In genomic region chr2:217207387-217208010, GRCh38 we compare ENCODE assay signal across 24 cellular contexts.
DNase-seq lines count a peak whose midpoint lies in the region; ATAC-seq, FAIRE-seq and TF ChIP-seq lines count a peak whose summit lies in the region.
"Had no signal": no experiment of that assay in that cellular context is flagged by ENCODE, and none has a peak within 500 bp of the region (broad histone marks: within the 10 kb centered on the region; RNA-seq: fewer than 3 reads in every experiment).

No MANE protein-coding gene starts in this region.

- no peak for TF ChIP-seq CTCF in WTC11 (IDR thresholded peaks at IDR 0.05)
- TF ChIP-seq CTCF in psoas muscle (IDR thresholded peaks at IDR 0.05): no peak
- no peak for TF ChIP-seq CTCF in natural killer cell (IDR thresholded peaks at IDR 0.05)

- H3K79me1 ChIP-seq in mesenchymal stem cell (replicated peaks; ENCODE audit: low read length, poor library complexity, severe bottlenecking): no peaks in the 10 kb centered on the region

- no peak for ATAC-seq in WTC11
- peak in 3 of 4 donors; percentile 55 to 70 (median 59) for ATAC-seq in psoas muscle
- ATAC-seq in natural killer cell: no peak
- ATAC-seq in HG02610 (IDR thresholded peaks at IDR 0.05; ENCODE audit: unreplicated experiment): no peak
- ATAC-seq: HCT116, T-cell had no signal

- POLR2A ChIA-PET in WTC11 (lab: Charles Lee): no interaction called here
- POLR2A ChIA-PET in activated CD4-positive, alpha-beta memory T cell treated with anti-CD3 and anti-CD28 coated beads, Interleukin-2, amount 10 ng/mL, durations not matched to agents 7 days and 5 days (lab: Charles Lee): no interaction called here

- CTCF ChIA-PET in WTC11 (lab: Charles Lee): interaction anchor here (0.6 to 1.3 kb wide), 3 partner anchors 41 to 512 kb away, joined by 3 to 5 read pairs (median 3); partner anchors contain the start of gene IGFBP5
- CTCF ChIA-PET in activated CD4-positive, alpha-beta memory T cell treated with anti-CD3 and anti-CD28 coated beads, Interleukin-2, amount 10 ng/mL, durations not matched to agents 7 days and 5 days (lab: Charles Lee): no interaction called here

- in situ Hi-C loops in HAP-1 (cut with MboI; ENCODE audit: low sequenced_read_pairs): no loop called here

- H3K9me3 Mint-ChIP-seq in WTC11 (peaks cover 33% of the 10 kb centered on the region), natural killer cell (no peaks in the 10 kb centered on the region)
- no peaks in the 10 kb centered on the region for H3K9me3 Mint-ChIP-seq in activated CD4-positive, alpha-beta memory T cell treated with anti-CD3 and anti-CD28 coated beads, Interleukin-2, amount 10 ng/mL, durations not matched to agents 7 days and 5 days

- WGBS in mesenchymal stem cell: 98% methylated on average over 15 of the region's 15 CpGs
- 41 to 69% (median 47%) methylated on average over 15 of the region's 15 CpGs for WGBS in psoas muscle, 3 donors

- H4K8ac ChIP-seq in mesenchymal stem cell (ENCODE audit: low read length): no peak overlapping the region

- no peak overlapping the region for H3K27ac ChIP-seq in mesenchymal stem cell (ENCODE audit: low read length, poor library complexity, severe bottlenecking)
- peak overlapping the region; percentile 24 for H3K27ac ChIP-seq in psoas muscle
- H3K27ac ChIP-seq: KMS-11 had no signal

- intact Hi-C loops in psoas muscle (cut with DNase I) (no loop called here), natural killer cell (cut with micrococcal nuclease) (no loop called here)

- H2AFZ ChIP-seq in mesenchymal stem cell (ENCODE audit: low read depth, low read length): no peak overlapping the region

- no peak overlapping the region for H2BK120ac ChIP-seq in mesenchymal stem cell (ENCODE audit: low read depth, low read length)

- H3K14ac ChIP-seq in mesenchymal stem cell (ENCODE audit: low read length in 2 of 2): no peak overlapping the region

- H3K4ac ChIP-seq in mesenchymal stem cell (ENCODE audit: low read depth in 1 of 2, low read length in 2 of 2): no peak overlapping the region

- H3K27me3 Mint-ChIP-seq in WTC11 (ENCODE audit: low read depth) (no peaks in the 10 kb centered on the region; the same call in 1 of the 2 replicates), natural killer cell (ENCODE audit: low read depth in 2 of 2) (peaks cover 29 to 44% of the 10 kb centered on the region in 2 donors)
- peaks cover 22% of the 10 kb centered on the region for H3K27me3 Mint-ChIP-seq in activated CD4-positive, alpha-beta memory T cell treated with anti-CD3 and anti-CD28 coated beads, Interleukin-2, amount 10 ng/mL, durations not matched to agents 7 days and 5 days

- H3K36me3 Mint-ChIP-seq in WTC11 (peaks cover 17% of the 10 kb centered on the region), natural killer cell (peaks cover 10% of the 10 kb centered on the region)
- no peaks in the 10 kb centered on the region for H3K36me3 Mint-ChIP-seq in activated CD4-positive, alpha-beta memory T cell treated with anti-CD3 and anti-CD28 coated beads, Interleukin-2, amount 10 ng/mL, durations not matched to agents 7 days and 5 days (ENCODE audit: low read depth)
- H3K36me3 Mint-ChIP-seq: T-cell had no signal

- no peak overlapping the region for H2BK15ac ChIP-seq in mesenchymal stem cell (ENCODE audit: low read depth, poor library complexity, severe bottlenecking)

- H3K4me3 Mint-ChIP-seq in WTC11: no peak overlapping the region
- H3K4me3 Mint-ChIP-seq in natural killer cell: no peak overlapping the region
- no peak overlapping the region for H3K4me3 Mint-ChIP-seq in activated CD4-positive, alpha-beta memory T cell treated with anti-CD3 and anti-CD28 coated beads, Interleukin-2, amount 10 ng/mL, durations not matched to agents 7 days and 5 days
- H3K4me3 Mint-ChIP-seq: T-cell had no signal

- H3K23ac ChIP-seq in mesenchymal stem cell (ENCODE audit: low read length in 2 of 2): no peak overlapping the region

- FAIRE-seq in HTR-8/SVneo (lab: Jason Lieb, UNC): peak; percentile 9

- H3K9me3 ChIP-seq in mesenchymal stem cell (ENCODE audit: control insufficient read depth, low read length) (peaks cover 8% of the 10 kb centered on the region), psoas muscle (no peaks in the 10 kb centered on the region), HAP-1 (no peaks in the 10 kb centered on the region; the same call in none of the 2 replicates)
- H3K9me3 ChIP-seq: MG63, SK-N-SH had no signal

- no peak overlapping the region for H2AK5ac ChIP-seq in mesenchymal stem cell (ENCODE audit: low read length, severe bottlenecking)

- no peak overlapping the region for H3K18ac ChIP-seq in mesenchymal stem cell (ENCODE audit: low read depth in 1 of 2, low read length in 2 of 2)

- H3K36me3 ChIP-seq in mesenchymal stem cell (ENCODE audit: control insufficient read depth in 1 of 2, insufficient read depth in 2 of 2, low read depth in 1 of 2, low read length in 2 of 2): no peaks in the 10 kb centered on the region
- no peaks in the 10 kb centered on the region for H3K36me3 ChIP-seq in psoas muscle (ENCODE audit: insufficient read depth in 1 of 2, low read depth in 1 of 2)
- H3K36me3 ChIP-seq in HAP-1 (replicated peaks): no peaks in the 10 kb centered on the region
- H3K36me3 ChIP-seq: MG63 had no signal

- H4K91ac ChIP-seq in mesenchymal stem cell (ENCODE audit: low read length): peak overlapping the region; percentile 4

- H3K27me3 ChIP-seq in mesenchymal stem cell (ENCODE audit: control insufficient read depth in 1 of 2, insufficient read depth in 1 of 2, low read length in 2 of 2): no peaks in the 10 kb centered on the region
- no peaks in the 10 kb centered on the region for H3K27me3 ChIP-seq in psoas muscle (ENCODE audit: insufficient read depth in 3 of 3, low read length in 2 of 3)
- H3K27me3 ChIP-seq in HAP-1 (ENCODE audit: low read depth): no peaks in the 10 kb centered on the region
- H3K27me3 ChIP-seq: MG63 had no signal

- no peak overlapping the region for H3K4me3 ChIP-seq in mesenchymal stem cell (ENCODE audit: insufficient read depth in 1 of 2, low read depth in 1 of 2, low read length in 2 of 2)
- H3K4me3 ChIP-seq in psoas muscle: no peak overlapping the region
- H3K4me3 ChIP-seq in HAP-1: no peak overlapping the region
- H3K4me3 ChIP-seq: MG63 had no signal

- H3K4me1 Mint-ChIP-seq in WTC11 (peaks cover 50% of the 10 kb centered on the region), natural killer cell (no peaks in the 10 kb centered on the region)
- no peaks in the 10 kb centered on the region for H3K4me1 Mint-ChIP-seq in activated CD4-positive, alpha-beta memory T cell treated with anti-CD3 and anti-CD28 coated beads, Interleukin-2, amount 10 ng/mL, durations not matched to agents 7 days and 5 days
- H3K4me1 Mint-ChIP-seq: T-cell had no signal

- H3K9ac ChIP-seq in mesenchymal stem cell (ENCODE audit: low read length): no peak overlapping the region
- H3K9ac ChIP-seq: KMS-11, SK-N-SH had no signal

- H3K4me1 ChIP-seq in mesenchymal stem cell (ENCODE audit: control insufficient read depth, insufficient read depth, low read depth, low read length) (no peaks in the 10 kb centered on the region), psoas muscle (peaks cover 15% of the 10 kb centered on the region), HAP-1 (peaks cover 24% of the 10 kb centered on the region)

- no peak overlapping the region for H2BK5ac ChIP-seq in mesenchymal stem cell (ENCODE audit: low read depth, low read length, poor library complexity, severe bottlenecking)

- DNase-seq in HTR-8/SVneo (ENCODE audit: insufficient read length, low spot score) (no peak), WTC11 (ENCODE audit: low spot score) (peak; percentile 14), mesenchymal stem cell (no peak), psoas muscle (no peak), natural killer cell (no peak), HAP-1 (ENCODE audit: low spot score in 2 of 2) (no peak)
- no peak for DNase-seq in activated CD4-positive, alpha-beta memory T cell treated with anti-CD3 and anti-CD28 coated beads, Interleukin-2, amount 10 ng/mL, durations not matched to agents 7 days and 5 days
- DNase-seq: COR-L47; GDM1; MG63; NCI-H1048; NCI-H1436 treated with DMSO at 0.1 percent for 48 hours; NCI-H2081; NCI-H446 treated with DMSO at 0.1 percent for 48 hours; NCI-H69; NK-92 treated with Interleukin-12 subunit alpha and Interleukin-12 subunit beta, amount 100 ng/mL, for 24 hours; OCI-M1; SHP77; SK-N-SH; T-cell had no signal

- no peak overlapping the region for H3K4me2 ChIP-seq in mesenchymal stem cell (ENCODE audit: low read length, poor library complexity, severe bottlenecking)
- H3K4me2 ChIP-seq: KMS-11, SK-N-SH had no signal

- peak overlapping the region in 1 of 2 experiments; percentile 4 for H2BK12ac ChIP-seq in mesenchymal stem cell (ENCODE audit: low read length in 2 of 2)

- H3K27ac Mint-ChIP-seq in WTC11: no peak overlapping the region
- H3K27ac Mint-ChIP-seq in natural killer cell: no peak overlapping the region
- no peak overlapping the region for H3K27ac Mint-ChIP-seq in activated CD4-positive, alpha-beta memory T cell treated with anti-CD3 and anti-CD28 coated beads, Interleukin-2, amount 10 ng/mL, durations not matched to agents 7 days and 5 days
- H3K27ac Mint-ChIP-seq: CD14-positive monocyte, T-cell had no signal

TF ChIP-seq in WTC11, 78 proteins besides CTCF, POLR2A, EP300 and RAD21 (continues in another document):
- TF ChIP-seq NR2C2 (CRISPR knock-in tag; IDR thresholded peaks at IDR 0.05) (no peak), ZNF416 (CRISPR knock-in tag; IDR thresholded peaks at IDR 0.05) (no peak), CBFB (CRISPR knock-in tag; IDR thresholded peaks at IDR 0.05; ENCODE audit: low read depth) (no peak), IRF1 (CRISPR knock-in tag; IDR thresholded peaks at IDR 0.05) (no peak), OVOL2 (CRISPR knock-in tag; IDR thresholded peaks at IDR 0.05; ENCODE audit: borderline replicate concordance) (no peak), ATF2 (CRISPR knock-in tag; IDR thresholded peaks at IDR 0.05; ENCODE audit: borderline replicate concordance, low read depth) (no peak)

Comparison
In these comparisons a context has a peak if more than half of its experiments do, and no peak if none do; other contexts are left out.
1. ATAC-seq: peak in psoas muscle (3 of 4); none in WTC11 (single experiment), natural killer cell (0 of 3) and HG02610 (single experiment).